ENCODE assay signal across 23 cellular contexts in genomic region chr7:65235586-65235985, GRCh38.
DNase-seq lines count a peak whose midpoint lies in the region; ATAC-seq and FAIRE-seq lines count a peak whose summit lies in the region.
"Had no signal": no experiment of that assay in that cellular context is flagged by ENCODE, and none has a peak within 500 bp of the region (broad histone marks: within the 10 kb centered on the region; RNA-seq: fewer than 3 reads in every experiment).

No MANE protein-coding gene starts in this region.

- H3K4me2 ChIP-seq in neuronal stem cell (ENCODE audit: insufficient read depth, low read length, poor library complexity, severe bottlenecking), result no peak overlapping the region
- H3K4me2 ChIP-seq: GM23338 had no signal

- no peaks in the 10 kb centered on the region for H3K36me3 Mint-ChIP-seq in immature natural killer cell

- H3K27ac ChIP-seq in neuronal stem cell (replicated peaks; ENCODE audit: low read length), result no peak overlapping the region

- peak; percentile 29 for DNase-seq in NCI-H748 (lab: John Stamatoyannopoulos, UW; ENCODE audit: unreplicated experiment)
- no peak for DNase-seq in NCI-H748 treated with DMSO at 0.1 percent for 48 hours (lab: John Stamatoyannopoulos, UW)
- peak; percentile 36 for DNase-seq in SK-MEL-5 (ENCODE audit: low read depth, low spot score)
- no peak for DNase-seq in immature natural killer cell
- no peak for DNase-seq in neuronal stem cell (ENCODE audit: low spot score)
- no peak for DNase-seq in urothelium cell line (ENCODE audit: low spot score)
- no peak for DNase-seq in OCI-M1 (lab: John Stamatoyannopoulos, UW)
- DNase-seq: CD4-positive, alpha-beta memory T cell; DMS53; EL; KG1; NCI-H1417 treated with DMSO at 0.1 percent for 48 hours; NCI-H2029; NCI-H2171 treated with DMSO at 0.1 percent for 48 hours; NCI-H446 treated with DMSO at 0.1 percent for 48 hours; PC-3; RPMI8226; SIG-M5 had no signal

- no peak overlapping the region for H2BK120ac ChIP-seq in neuronal stem cell (ENCODE audit: low read depth, low read length)

- WGBS in neuronal stem cell (ENCODE audit: extremely low coverage in 2 of 2, insufficient read length in 2 of 2, insufficient replicate concordance in 1 of 2), 2 donors, result no CpG with 5 or more reads among the region's 10 CpGs

- H3K27ac Mint-ChIP-seq in immature natural killer cell, result peak overlapping the region in 3 of 6 donors; percentile 8 to 78 (median 50)
- H3K27ac Mint-ChIP-seq: B cell, GM23338 had no signal

- H3K79me1 ChIP-seq in neuronal stem cell (ENCODE audit: low read depth, low read length), result no peaks in the 10 kb centered on the region

- no peaks in the 10 kb centered on the region for H3K36me3 ChIP-seq in neuronal stem cell (replicated peaks in 1 of 2; ENCODE audit: control insufficient read depth in 2 of 2, insufficient read depth in 2 of 2, low read length in 2 of 2)

- no peak overlapping the region for H2BK12ac ChIP-seq in neuronal stem cell (ENCODE audit: low read length)

- ATAC-seq in HG03280 (IDR thresholded peaks at IDR 0.05; ENCODE audit: unreplicated experiment), result no peak
- ATAC-seq: GM23338, PC-3 had no signal

- in situ Hi-C loops in SK-MEL-5 (cut with HindIII; ENCODE audit: low pct_unique_long_range_greater_than_20kb, low sequenced_read_pairs), result no loop called here

- peaks cover 1 to 3% of the 10 kb centered on the region in 2 donors for H3K9me3 ChIP-seq in neuronal stem cell (replicated peaks in 1 of 2; ENCODE audit: control insufficient read depth in 2 of 2, insufficient read depth in 1 of 2, low read depth in 1 of 2, low read length in 2 of 2)

- no peak overlapping the region for H2AFZ ChIP-seq in neuronal stem cell (ENCODE audit: low read length)
- H2AFZ ChIP-seq: GM23338 had no signal

- H4K91ac ChIP-seq in neuronal stem cell (ENCODE audit: low read depth, low read length, poor library complexity), result peak overlapping the region; percentile 7

- no peak overlapping the region for H2BK15ac ChIP-seq in neuronal stem cell (ENCODE audit: low read length)

- peak overlapping the region in 3 of 5 donors; percentile 2 to 71 (median 48) for H3K4me3 Mint-ChIP-seq in immature natural killer cell
- H3K4me3 Mint-ChIP-seq: B cell, GM23338 had no signal

- H3K4me1 Mint-ChIP-seq in immature natural killer cell, result peaks cover 45 to 46% of the 10 kb centered on the region in 2 donors

- H3K4me1 ChIP-seq in neuronal stem cell (ENCODE audit: control insufficient read depth in 2 of 2, insufficient read depth in 1 of 2, low read depth in 1 of 2, low read length in 2 of 2), result peaks cover 0 to 3% of the 10 kb centered on the region in 2 donors

- no peak overlapping the region for H2AK5ac ChIP-seq in neuronal stem cell (ENCODE audit: low read depth, low read length)

- H3K9ac ChIP-seq in neuronal stem cell (ENCODE audit: low read depth, low read length, poor library complexity), result no peak overlapping the region

- no peak overlapping the region for H3K23ac ChIP-seq in neuronal stem cell (ENCODE audit: low read depth, low read length, poor library complexity)

- no peak overlapping the region for H2BK5ac ChIP-seq in neuronal stem cell (ENCODE audit: low read length)

- H3K27me3 Mint-ChIP-seq in immature natural killer cell (ENCODE audit: low read depth in 3 of 3), result peaks cover 0 to 4% (median 0%) of the 10 kb centered on the region in 3 donors

- no peak overlapping the region for H3K4ac ChIP-seq in neuronal stem cell (ENCODE audit: low read length)

- peaks cover 0 to 10% (median 3%) of the 10 kb centered on the region in 3 experiments for H3K27me3 ChIP-seq in neuronal stem cell (ENCODE audit: control insufficient read depth in 3 of 3, insufficient read depth in 3 of 3, low read depth in 1 of 3, low read length in 3 of 3)

- no peak overlapping the region for H4K8ac ChIP-seq in neuronal stem cell (ENCODE audit: low read depth, low read length)

- H3K18ac ChIP-seq in neuronal stem cell (ENCODE audit: low read length), result peak overlapping the region; percentile 11

- H3K4me3 ChIP-seq in neuronal stem cell (ENCODE audit: low read length in 2 of 2), result no peak overlapping the region
- H3K4me3 ChIP-seq: GM23338 had no signal

- FAIRE-seq in urothelium cell line (lab: Jason Lieb, UNC), result no peak
- FAIRE-seq: GM12891, GM19239 had no signal

- H3K14ac ChIP-seq in neuronal stem cell (ENCODE audit: low read length), result peak overlapping the region; percentile 22

- H3K9me3 Mint-ChIP-seq in immature natural killer cell, result no peaks in the 10 kb centered on the region
- H3K9me3 Mint-ChIP-seq: CD4-positive, alpha-beta memory T cell; GM23338 had no signal

Comparison
In these comparisons a context has a peak if more than half of its experiments do, and no peak if none do; other contexts are left out.
1. DNase-seq: peak in NCI-H748 (single experiment) and SK-MEL-5 (single experiment); none in NCI-H748 treated with DMSO at 0.1 percent for 48 hours (single experiment), immature natural killer cell (0 of 3), neuronal stem cell (single experiment), urothelium cell line (single experiment) and OCI-M1 (single experiment).